18 cellular contexts compared by ENCODE assay signal in genomic region chr20:7505152-7505834, GRCh38.
DNase-seq lines count a peak whose midpoint lies in the region; ATAC-seq, FAIRE-seq and TF ChIP-seq lines count a peak whose summit lies in the region.
"Had no signal": no experiment of that assay in that cellular context is flagged by ENCODE, and none has a peak within 500 bp of the region (broad histone marks: within the 10 kb centered on the region; RNA-seq: fewer than 3 reads in every experiment).

No MANE protein-coding gene starts in this region.

- H3K9me3 Mint-ChIP-seq in T-helper 2 cell treated with Interferon-gamma antibody and Interleukin-4, amounts not matched to agents 5 μg/mL and 100 μg/mL, for 36 hours, result peaks cover 9% of the 10 kb centered on the region

- H3K27ac ChIP-seq in WERI-Rb-1, result no peak overlapping the region
- H3K27ac ChIP-seq: left lung, psoas muscle, SK-N-MC had no signal

- TF ChIP-seq POLR2A in GM12892 (IDR thresholded peaks at IDR 0.05; ENCODE audit: low read depth, low read length), result no peak

- H3K4me1 Mint-ChIP-seq in T-helper 2 cell treated with Interferon-gamma antibody and Interleukin-4, amounts not matched to agents 5 μg/mL and 100 μg/mL, for 36 hours (ENCODE audit: low read depth), result no peaks in the 10 kb centered on the region
- H3K4me1 Mint-ChIP-seq: CD4-positive, CD25-positive, alpha-beta regulatory T cell; naive thymus-derived CD8-positive, alpha-beta T cell had no signal

- DNase-seq in D341Med (ENCODE audit: low spot score) (peak; percentile 42), WERI-Rb-1 (peak; percentile 48), cardiac septum (ENCODE audit: low spot score) (no peak), GM12892 (ENCODE audit: insufficient read length) (no peak), Kasumi-1 (lab: John Stamatoyannopoulos, UW) (no peak)
- no peak for DNase-seq in T-helper 2 cell treated with Interferon-gamma antibody and Interleukin-4, amounts not matched to agents 5 μg/mL and 100 μg/mL, for 36 hours (ENCODE audit: low spot score)
- DNase-seq: activated CD8-positive, alpha-beta T cell treated with anti-CD3 and anti-CD28 coated beads for 36 hours; CD4-positive, CD25-positive, alpha-beta regulatory T cell; DND-41; H7; left lung; naive thymus-derived CD8-positive, alpha-beta T cell; psoas muscle; stimulated activated CD4-positive, alpha-beta T cell treated with anti-CD3 and anti-CD28 coated beads, Interleukin-12 subunit alpha, Interleukin-12 subunit beta, amount 100 ng/mL, for 4 hours; stimulated activated naive CD4-positive, alpha-beta T cell had no signal

- no peaks in the 10 kb centered on the region for H3K27me3 Mint-ChIP-seq in T-helper 2 cell treated with Interferon-gamma antibody and Interleukin-4, amounts not matched to agents 5 μg/mL and 100 μg/mL, for 36 hours (ENCODE audit: low read depth)
- H3K27me3 Mint-ChIP-seq: activated CD8-positive, alpha-beta T cell treated with anti-CD3 and anti-CD28 coated beads for 36 hours; CD4-positive, CD25-positive, alpha-beta regulatory T cell; naive thymus-derived CD8-positive, alpha-beta T cell had no signal

- no peak overlapping the region for H3K4me3 ChIP-seq in WERI-Rb-1 (ENCODE audit: low read depth, low read length)
- H3K4me3 ChIP-seq: left lung, psoas muscle, SK-N-MC had no signal

- peaks cover under 1% of the 10 kb centered on the region for H3K27me3 ChIP-seq in WERI-Rb-1 (ENCODE audit: insufficient read depth, low read depth, severe bottlenecking)
- H3K27me3 ChIP-seq: left lung had no signal

- no peaks in the 10 kb centered on the region for H3K9me3 ChIP-seq in WERI-Rb-1 (ENCODE audit: severe bottlenecking)
- H3K9me3 ChIP-seq: left lung, psoas muscle had no signal

- intact Hi-C loops in cardiac septum (cut with DNase I), result no loop called here

- H3K36me3 Mint-ChIP-seq in T-helper 2 cell treated with Interferon-gamma antibody and Interleukin-4, amounts not matched to agents 5 μg/mL and 100 μg/mL, for 36 hours (ENCODE audit: low read depth), result no peaks in the 10 kb centered on the region
- H3K36me3 Mint-ChIP-seq: CD4-positive, CD25-positive, alpha-beta regulatory T cell; naive thymus-derived CD8-positive, alpha-beta T cell had no signal

- H3K4me3 Mint-ChIP-seq in T-helper 2 cell treated with Interferon-gamma antibody and Interleukin-4, amounts not matched to agents 5 μg/mL and 100 μg/mL, for 36 hours, result no peak overlapping the region
- H3K4me3 Mint-ChIP-seq: activated CD8-positive, alpha-beta T cell treated with anti-CD3 and anti-CD28 coated beads for 36 hours; CD4-positive, CD25-positive, alpha-beta regulatory T cell; naive thymus-derived CD8-positive, alpha-beta T cell had no signal

- FAIRE-seq in GM12892 (lab: Jason Lieb, UNC), result no peak

- TF ChIP-seq CTCF in WERI-Rb-1 (IDR thresholded peaks at IDR 0.05; ENCODE audit: low read depth, low read length), result peak; percentile 14; the same call in 1 of the 2 replicates

- H3K27ac Mint-ChIP-seq in T-helper 2 cell treated with Interferon-gamma antibody and Interleukin-4, amounts not matched to agents 5 μg/mL and 100 μg/mL, for 36 hours, result no peak overlapping the region
- H3K27ac Mint-ChIP-seq: activated CD8-positive, alpha-beta T cell treated with anti-CD3 and anti-CD28 coated beads for 36 hours; CD4-positive, CD25-positive, alpha-beta regulatory T cell; naive thymus-derived CD8-positive, alpha-beta T cell had no signal

- H3K36me3 ChIP-seq in WERI-Rb-1, result no peaks in the 10 kb centered on the region
- H3K36me3 ChIP-seq: left lung had no signal

- ATAC-seq in GM18909 (IDR thresholded peaks at IDR 0.05; ENCODE audit: poor library complexity, unreplicated experiment), result peak; percentile 74
- ATAC-seq in HG02938 (IDR thresholded peaks at IDR 0.05; ENCODE audit: unreplicated experiment), result peak; percentile 64
- ATAC-seq: activated CD8-positive, alpha-beta T cell treated with anti-CD3 and anti-CD28 coated beads for 36 hours; left lung; naive thymus-derived CD8-positive, alpha-beta T cell; psoas muscle had no signal

Comparison
In these comparisons a context has a peak if more than half of its experiments do, and no peak if none do; other contexts are left out.
1. DNase-seq: peak in D341Med (single experiment) and WERI-Rb-1 (single experiment); none in T-helper 2 cell treated with Interferon-gamma antibody and Interleukin-4, amounts not matched to agents 5 μg/mL and 100 μg/mL, for 36 hours (single experiment), cardiac septum (single experiment), GM12892 (single experiment) and Kasumi-1 (0 of 2).